Comparison of ENCODE assay signal across 23 cellular contexts in the genomic region with DNA sequence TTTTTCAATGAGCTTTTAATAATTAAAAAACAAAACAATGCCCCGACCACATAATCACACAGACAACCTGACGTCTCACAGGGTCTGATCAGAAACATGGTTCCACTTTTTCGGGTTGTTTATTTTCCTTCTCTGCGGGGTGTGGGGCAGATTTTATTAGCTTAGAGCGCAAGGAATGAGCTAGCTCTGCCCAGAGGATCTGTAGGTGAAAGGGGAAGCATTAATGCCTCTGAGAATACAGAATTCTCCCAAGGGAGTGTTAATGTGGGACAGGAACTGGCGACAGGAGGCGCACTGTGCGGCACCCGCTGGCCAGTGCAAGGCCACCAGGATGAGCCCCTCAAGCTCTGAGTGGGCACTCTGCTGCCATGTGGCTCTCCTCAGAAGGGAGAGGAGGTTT.
"Had no signal": no experiment of that assay in that cellular context is flagged by ENCODE, and none has a peak within 500 bp of the region (broad histone marks: within the 10 kb centered on the region; RNA-seq: fewer than 3 reads in every experiment).

No MANE protein-coding gene starts in this region.

- FAIRE-seq: endothelial cell of umbilical vein, frontal cortex, keratinocyte, small intestine, urothelium cell line had no signal

- H3K36me3 ChIP-seq: lower lobe of right lung, ovary, right lobe of liver, thoracic aorta, upper lobe of left lung had no signal

- H3K27ac ChIP-seq: coronary artery, lower lobe of right lung, ovary, right lobe of liver, thoracic aorta, tibial nerve, upper lobe of left lung had no signal

- H3K27me3 ChIP-seq: ovary, right lobe of liver, tibial nerve, upper lobe of left lung had no signal

- H3K4me3 ChIP-seq: coronary artery, lower lobe of right lung, ovary, right lobe of liver, thoracic aorta, tibial nerve, upper lobe of left lung had no signal

- DNase-seq: dermis blood vessel endothelial cell; effector memory CD4-positive, alpha-beta T cell; head of caudate nucleus; left ventricle myocardium superior; lower lobe of right lung; naive thymus-derived CD8-positive, alpha-beta T cell; nephron progenitor cell; occipital lobe; ovary; posterior cingulate gyrus; right lobe of liver; small intestine; stimulated activated CD4-positive, alpha-beta T cell treated with anti-CD3 and anti-CD28 coated beads, Interleukin-15, amount 100 ng/mL, for 24 hours; stimulated activated CD4-positive, alpha-beta T cell treated with anti-CD3 and anti-CD28 coated beads, Interleukin-2, amount 100 ng/mL, for 48 hours; stimulated activated naive B cell treated with anti-CD40 and anti-IgM and Interleukin-4, amounts not matched to agents 10 μg/mL and 1 μg/mL and 100 μg/mL, for 72 hours; upper lobe of left lung had no signal

- ATAC-seq: left ventricle myocardium superior; lower lobe of right lung; naive thymus-derived CD8-positive, alpha-beta T cell; right lobe of liver; stimulated activated naive B cell treated with anti-CD40 and anti-IgM and Interleukin-4, amounts not matched to agents 10 μg/mL and 1 μg/mL and 100 μg/mL, for 72 hours had no signal

- H3K9me3 ChIP-seq: lower lobe of right lung, ovary, right lobe of liver, thoracic aorta, tibial nerve, upper lobe of left lung had no signal

- H3K4me1 ChIP-seq: lower lobe of right lung had no signal
